18 cellular contexts compared by ENCODE assay signal in the genomic region with DNA sequence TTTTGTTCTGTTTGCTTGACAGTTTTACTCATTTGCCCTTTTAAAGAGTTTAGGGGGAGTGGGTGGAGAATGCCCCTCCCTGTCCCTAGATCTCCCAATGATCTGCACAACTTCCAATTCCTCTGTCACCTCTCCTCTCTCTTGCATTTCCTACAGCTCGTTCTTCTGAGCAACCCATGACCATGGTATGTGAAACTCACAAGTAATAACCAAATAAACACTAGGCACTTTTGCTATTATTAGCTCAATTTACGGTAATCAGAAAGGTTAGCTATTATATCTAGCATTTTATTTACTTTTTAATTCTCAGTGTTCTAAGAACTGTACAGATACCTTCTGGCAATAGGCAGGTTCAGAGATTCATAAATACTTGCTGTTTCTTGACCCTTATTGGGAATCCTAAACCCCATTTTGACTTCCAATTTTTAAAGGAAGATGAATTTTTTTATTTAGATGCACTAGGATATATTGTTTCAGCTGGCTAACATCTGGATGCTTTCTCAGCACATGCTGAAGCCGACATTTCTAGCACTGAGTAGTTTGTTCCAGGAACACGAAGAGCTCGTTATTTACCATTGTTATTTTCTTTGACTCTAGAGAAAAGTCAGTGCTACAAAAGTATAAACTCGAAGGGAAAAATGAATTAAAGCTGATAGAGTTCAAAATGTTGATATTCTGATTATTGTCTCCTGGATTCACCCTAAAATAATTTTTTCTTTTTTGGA.
A peak's percentile ranks its signal among the peaks of the same experiment; 100 is the strongest.
DNase-seq lines count a peak whose midpoint lies in the region; ATAC-seq, FAIRE-seq and TF ChIP-seq lines count a peak whose summit lies in the region.
"Had no signal": no experiment of that assay in that cellular context is flagged by ENCODE, and none has a peak within 500 bp of the region (broad histone marks: within the 10 kb centered on the region; RNA-seq: fewer than 3 reads in every experiment).

No MANE protein-coding gene starts in this region.

- H4K20me1 ChIP-seq in OCI-LY3 (ENCODE audit: insufficient read depth, low read length), result no peaks in the 10 kb centered on the region
- H4K20me1 ChIP-seq: BLaER1 had no signal

- no peaks in the 10 kb centered on the region for H3K27me3 ChIP-seq in OCI-LY3 (ENCODE audit: low read depth, low read length)
- H3K27me3 ChIP-seq: BLaER1 had no signal

- no peak overlapping the region for H3K4me2 ChIP-seq in OCI-LY3 (ENCODE audit: low read length)
- H3K4me2 ChIP-seq: BLaER1 had no signal

- H3K9me3 ChIP-seq in OCI-LY3 (ENCODE audit: insufficient read depth, low read length), result no peaks in the 10 kb centered on the region
- H3K9me3 ChIP-seq: BLaER1, HAP-1 had no signal

- no peak overlapping the region for H3K27ac ChIP-seq in OCI-LY3 (ENCODE audit: low read length)
- H3K27ac ChIP-seq: BLaER1, HL-60 had no signal

- FAIRE-seq in endometrium (lab: Jason Lieb, UNC), result peak; percentile 82
- FAIRE-seq: K562 had no signal

- 0 out of 2 replicates have a peak overlapping the region, but pooled peaks have one; percentile 29 for H2AFZ ChIP-seq in OCI-LY3 (ENCODE audit: low read depth, low read length)

- H3K4me3 ChIP-seq in OCI-LY3 (ENCODE audit: low read length), result no peak overlapping the region
- H3K4me3 ChIP-seq: BLaER1, HAP-1, K562 had no signal

- H3K79me2 ChIP-seq in OCI-LY3 (ENCODE audit: low read length), result no peaks in the 10 kb centered on the region

- TF ChIP-seq CTCF in OCI-LY3 (IDR thresholded peaks at IDR 0.05; ENCODE audit: low read depth, low read length), result no peak

- H3K4me1 ChIP-seq in OCI-LY3 (ENCODE audit: low read length), result peaks cover 7% of the 10 kb centered on the region
- H3K4me1 ChIP-seq: BLaER1, HAP-1 had no signal

- intact Hi-C loops in sciatic nerve (cut with DNase I), result no loop called here

- peak; percentile 58 for ATAC-seq in sciatic nerve
- no peak for ATAC-seq in GM19467 (IDR thresholded peaks at IDR 0.05; ENCODE audit: unreplicated experiment)
- no peak for ATAC-seq in HG02623 (IDR thresholded peaks at IDR 0.05; ENCODE audit: unreplicated experiment)
- ATAC-seq in GM21526 (IDR thresholded peaks at IDR 0.05; ENCODE audit: low FRiP score, unreplicated experiment), result no peak
- ATAC-seq: K562 had no signal

- H3K9ac ChIP-seq in OCI-LY3 (ENCODE audit: low read length), result no peak overlapping the region
- H3K9ac ChIP-seq: BLaER1 had no signal

- DNase-seq in left kidney (ENCODE audit: low read depth, low spot score) (peak; percentile 18), sciatic nerve (ENCODE audit: low spot score) (no peak)
- DNase-seq: 8988T; CD4-positive, alpha-beta memory T cell; DMS153; DMS79; GF-D8; GOT3; IMR-90 had no signal

- H3K36me3 ChIP-seq in OCI-LY3 (replicated peaks; ENCODE audit: low read depth, low read length), result no peaks in the 10 kb centered on the region
- H3K36me3 ChIP-seq: BLaER1, HAP-1 had no signal
